Comparison of ENCODE assay signal across 16 cellular contexts in genomic region chr12:132118876-132119275, GRCh38. TPM values are rescaled to one million over a fixed set of nuclear protein-coding genes. Genes with fewer than 3 reads are reported as not detected.
DNase-seq lines count a peak whose midpoint lies in the region; ATAC-seq and TF ChIP-seq lines count a peak whose summit lies in the region.
"Had no signal": no experiment of that assay in that cellular context is flagged by ENCODE, and none has a peak within 500 bp of the region (broad histone marks: within the 10 kb centered on the region; RNA-seq: fewer than 3 reads in every experiment).

No MANE protein-coding gene starts in this region.

- H3K27ac ChIP-seq in BLaER1 treated with 17β-estradiol and CSF1 and Interleukin-3, amounts not matched to agents 10 nM and 100 nM: peak overlapping the region in 4 of 11 experiments; percentile 52 to 83 (median 72); a peak in 8 of 22 replicates
- H3K27ac ChIP-seq in endodermal cell (ENCODE audit: low read depth, low read length) (no peak overlapping the region), sigmoid colon (no peak overlapping the region)

- H3K9me3 ChIP-seq in BLaER1 treated with 17β-estradiol and CSF1 and Interleukin-3, amounts not matched to agents 10 nM and 100 nM (replicated peaks in 1 of 11): peaks cover 0 to 7% (median 0%) of the 10 kb centered on the region in 11 experiments; a peak in 1 of 22 replicates
- H3K9me3 ChIP-seq in endodermal cell (ENCODE audit: control insufficient read depth, low read length) (no peaks in the 10 kb centered on the region), sigmoid colon (no peaks in the 10 kb centered on the region)

- peak overlapping the region; percentile 71 to 99 (median 91) for H3K4me2 ChIP-seq in BLaER1 treated with 17β-estradiol and CSF1 and Interleukin-3, amounts not matched to agents 10 nM and 100 nM

- peaks cover 29 to 70% (median 56%) of the 10 kb centered on the region in 11 experiments for H3K36me3 ChIP-seq in BLaER1 treated with 17β-estradiol and CSF1 and Interleukin-3, amounts not matched to agents 10 nM and 100 nM
- H3K36me3 ChIP-seq in H7 (replicated peaks; ENCODE audit: control insufficient read depth, insufficient read depth, low read length) (peaks cover 3% of the 10 kb centered on the region; the same call in 1 of the 2 replicates), endodermal cell (ENCODE audit: control insufficient read depth, insufficient read depth, low read length) (peaks cover 49% of the 10 kb centered on the region), sigmoid colon (peaks cover 15 to 88% (median 42%) of the 10 kb centered on the region in 4 donors)

- H3K4me3 Mint-ChIP-seq in endodermal cell: no peak overlapping the region
- H3K4me3 Mint-ChIP-seq in activated T-cell treated with anti-CD3 and anti-CD28 coated beads, Interleukin-2, amount 50 U/mL, for 4 hours: no peak overlapping the region
- H3K4me3 Mint-ChIP-seq: B cell; CD14-positive monocyte; CD8-positive, alpha-beta T cell; IgD-negative memory B cell had no signal

- H3K4me1 Mint-ChIP-seq in endodermal cell: no peaks in the 10 kb centered on the region
- no peaks in the 10 kb centered on the region for H3K4me1 Mint-ChIP-seq in activated T-cell treated with anti-CD3 and anti-CD28 coated beads, Interleukin-2, amount 50 U/mL, for 4 hours (ENCODE audit: low read depth)
- H3K4me1 Mint-ChIP-seq: B cell, CD14-positive monocyte, IgD-negative memory B cell had no signal

- ATAC-seq in activated T-cell treated with anti-CD3 and anti-CD28 coated beads, Interleukin-2, amount 50 U/mL, for 4 hours: no peak
- ATAC-seq: CD8-positive, alpha-beta T cell had no signal

- intact Hi-C loops in sigmoid colon (cut with DNase I): no loop called here

- DNase-seq in H7: peak; percentile 71
- DNase-seq in endodermal cell: peak; percentile 66
- DNase-seq in sigmoid colon: peak; percentile 46
- no peak for DNase-seq in NCI-H2029 treated with DMSO at 0.1 percent for 48 hours (lab: John Stamatoyannopoulos, UW)
- DNase-seq in activated T-cell treated with anti-CD3 and anti-CD28 coated beads, Interleukin-2, amount 50 U/mL, for 4 hours: no peak
- DNase-seq in hippocampal formation (lab: John Stamatoyannopoulos, UW): no peak
- DNase-seq: CD8-positive, alpha-beta T cell; COR-L47; DMS153; DMS79 treated with DMSO at 0.1 percent for 48 hours; EL; GDM1 had no signal

- H4K20me1 ChIP-seq in BLaER1 treated with 17β-estradiol and CSF1 and Interleukin-3, amounts not matched to agents 10 nM and 100 nM: peaks cover 0 to 39% (median 0%) of the 10 kb centered on the region in 11 experiments; a peak in 6 of 22 replicates

- peaks cover 15 to 86% (median 67%) of the 10 kb centered on the region in 10 experiments for H3K4me1 ChIP-seq in BLaER1 treated with 17β-estradiol and CSF1 and Interleukin-3, amounts not matched to agents 10 nM and 100 nM
- H3K4me1 ChIP-seq in endodermal cell (ENCODE audit: control insufficient read depth, insufficient read depth, low read length): no peaks in the 10 kb centered on the region
- no peaks in the 10 kb centered on the region for H3K4me1 ChIP-seq in sigmoid colon

- TF ChIP-seq CTCF in endodermal cell (conservative IDR thresholded peaks at IDR 0.05) (no peak), sigmoid colon (IDR thresholded peaks at IDR 0.05) (no peak)

- peak overlapping the region in 7 of 11 experiments; percentile 20 to 74 (median 49); a peak in 13 of 22 replicates for H3K9ac ChIP-seq in BLaER1 treated with 17β-estradiol and CSF1 and Interleukin-3, amounts not matched to agents 10 nM and 100 nM
- no peak overlapping the region for H3K9ac ChIP-seq in endodermal cell (ENCODE audit: extremely low read depth, low read length, poor library complexity, severe bottlenecking)

- H3K36me3 Mint-ChIP-seq in endodermal cell (ENCODE audit: low read depth): peaks cover 54% of the 10 kb centered on the region
- peaks cover 17% of the 10 kb centered on the region for H3K36me3 Mint-ChIP-seq in activated T-cell treated with anti-CD3 and anti-CD28 coated beads, Interleukin-2, amount 50 U/mL, for 4 hours (ENCODE audit: insufficient read depth)
- H3K36me3 Mint-ChIP-seq: IgD-negative memory B cell had no signal

- H3K9me3 Mint-ChIP-seq in endodermal cell: no peaks in the 10 kb centered on the region
- H3K9me3 Mint-ChIP-seq in activated T-cell treated with anti-CD3 and anti-CD28 coated beads, Interleukin-2, amount 50 U/mL, for 4 hours: no peaks in the 10 kb centered on the region
- H3K9me3 Mint-ChIP-seq: CD8-positive, alpha-beta T cell; IgD-negative memory B cell had no signal

- TF ChIP-seq POLR2A in sigmoid colon (IDR thresholded peaks at IDR 0.05): no peak

- H3K27me3 ChIP-seq in BLaER1 treated with 17β-estradiol and CSF1 and Interleukin-3, amounts not matched to agents 10 nM and 100 nM: peaks cover 0 to 30% (median 0%) of the 10 kb centered on the region in 11 experiments; a peak in 7 of 22 replicates
- H3K27me3 ChIP-seq in H7 (ENCODE audit: control insufficient read depth, insufficient read depth, low read length): no peaks in the 10 kb centered on the region
- H3K27me3 ChIP-seq in endodermal cell (ENCODE audit: control insufficient read depth, insufficient read depth, low read length, poor library complexity, severe bottlenecking): no peaks in the 10 kb centered on the region
- no peaks in the 10 kb centered on the region for H3K27me3 ChIP-seq in sigmoid colon

- no peak for TF ChIP-seq EP300 in sigmoid colon (IDR thresholded peaks at IDR 0.05)

- no peaks in the 10 kb centered on the region for H3K27me3 Mint-ChIP-seq in endodermal cell (ENCODE audit: insufficient read depth)
- H3K27me3 Mint-ChIP-seq in activated T-cell treated with anti-CD3 and anti-CD28 coated beads, Interleukin-2, amount 50 U/mL, for 4 hours (ENCODE audit: low read depth): no peaks in the 10 kb centered on the region
- H3K27me3 Mint-ChIP-seq: B cell, IgD-negative memory B cell had no signal

- 97% methylated on average over 12 to 22 of the region's 22 CpGs for WGBS in endodermal cell (ENCODE audit: insufficient coverage in 1 of 2, insufficient read length in 1 of 2), 2 experiments
- 95 to 96% methylated on average over 22 of the region's 22 CpGs for WGBS in sigmoid colon, 2 donors

- peak overlapping the region in 9 of 10 experiments; percentile 9 to 52 (median 42); a peak in 14 of 20 replicates for H3K4me3 ChIP-seq in BLaER1 treated with 17β-estradiol and CSF1 and Interleukin-3, amounts not matched to agents 10 nM and 100 nM
- H3K4me3 ChIP-seq in H7 (ENCODE audit: insufficient read depth, low read depth, low read length): no peak overlapping the region
- H3K4me3 ChIP-seq in endodermal cell (ENCODE audit: low read length): no peak overlapping the region
- no peak overlapping the region for H3K4me3 ChIP-seq in sigmoid colon

- H3K27ac Mint-ChIP-seq in endodermal cell: no peak overlapping the region
- H3K27ac Mint-ChIP-seq: CD14-positive monocyte; CD8-positive, alpha-beta T cell; IgD-negative memory B cell had no signal

RNA-seq across cellular contexts. Expression of gene DDX51, which starts 25.2 kb away (rescaled TPM):
- total RNA-seq in H7 (2014; rRNA removed; shearing (Covaris generic)): 16.1 and 22.6 TPM in 2 replicates
- total RNA-seq in endodermal cell (10 to 100 TPM; 31.5 to 33.8 TPM), sigmoid colon (10 to 100 TPM in 1 of 4 donors, 1 to 10 TPM in 3; 6.8 to 13.7 (median 8.5) TPM)
- polyA plus RNA-seq in endodermal cell (2013, experiment 1 of 2): 16.9 TPM
- 13.9 TPM for polyA plus RNA-seq in endodermal cell (2013, experiment 2 of 2)
- polyA plus RNA-seq in sigmoid colon: 10 to 100 TPM in 1 of 3 donors, 1 to 10 TPM in 2; 3.9 to 22.4 (median 4.8) TPM
- 10 to 100 TPM; 71.4 to 83.5 (median 72.8) TPM for total RNA-seq in activated T-cell treated with anti-CD3 and anti-CD28 coated beads, Interleukin-2, amount 50 U/mL, for 4 hours

RNA-seq across cellular contexts. Expression of gene NOC4L, which starts 25.4 kb away (rescaled TPM):
- total RNA-seq in H7 (2014; rRNA removed; shearing (Covaris generic)): 26.0 and 29.1 TPM in 2 replicates
- total RNA-seq in endodermal cell (10 to 100 TPM; 22.7 to 32.7 TPM), sigmoid colon (1 to 10 TPM; 5.4 to 9.4 (median 7.5) TPM)
- polyA plus RNA-seq in endodermal cell (2013, experiment 1 of 2): 25.4 TPM
- polyA plus RNA-seq in endodermal cell (2013, experiment 2 of 2): 23.8 TPM
- 10 to 100 TPM; 11.4 to 34.9 (median 13.2) TPM for polyA plus RNA-seq in sigmoid colon
- total RNA-seq in activated T-cell treated with anti-CD3 and anti-CD28 coated beads, Interleukin-2, amount 50 U/mL, for 4 hours: 10 to 100 TPM; 85.3 to 92.5 (median 89.0) TPM

Comparison
In these comparisons a context has a peak if more than half of its experiments do, and no peak if none do; other contexts are left out.
1. H3K4me3 ChIP-seq: peak in BLaER1 treated with 17β-estradiol and CSF1 and Interleukin-3, amounts not matched to agents 10 nM and 100 nM (9 of 10); none in H7 (single experiment), endodermal cell (single experiment) and sigmoid colon (0 of 4).
2. DNase-seq: peak in H7 (single experiment), endodermal cell (single experiment) and sigmoid colon (single experiment); none in NCI-H2029 treated with DMSO at 0.1 percent for 48 hours (single experiment), activated T-cell treated with anti-CD3 and anti-CD28 coated beads, Interleukin-2, amount 50 U/mL, for 4 hours (single experiment) and hippocampal formation (0 of 2).